ENCODE assay signal across 20 cellular contexts in genomic region chr20:42652261-42652660, GRCh38.
DNase-seq lines count a peak whose midpoint lies in the region; ATAC-seq and TF ChIP-seq lines count a peak whose summit lies in the region.
"Had no signal": no experiment of that assay in that cellular context is flagged by ENCODE, and none has a peak within 500 bp of the region (broad histone marks: within the 10 kb centered on the region; RNA-seq: fewer than 3 reads in every experiment).

No MANE protein-coding gene starts in this region.

- TF ChIP-seq CTCF in esophagus muscularis mucosa (IDR thresholded peaks at IDR 0.05): no peak

- in situ Hi-C loops in HAP-1 (cut with MboI; ENCODE audit: low sequenced_read_pairs): no loop called here

- DNase-seq in Karpas-422 (no peak), esophagus muscularis mucosa (ENCODE audit: extremely low spot score) (peak; percentile 37), kidney tubule cell (ENCODE audit: low spot score) (peak; percentile 22), sciatic nerve (ENCODE audit: low spot score) (no peak), Ammon's horn (ENCODE audit: low spot score) (no peak), UCSD-AML1 (lab: John Stamatoyannopoulos, UW; ENCODE audit: unreplicated experiment) (no peak), HAP-1 (ENCODE audit: low spot score in 2 of 2) (no peak)
- DNase-seq: ACHN; AML-193; CD8-positive, alpha-beta T cell; DMS 273 treated with DMSO at 0.1 percent for 48 hours; DMS53; DND-41; EL; HCEC 1CT; IMR-90 had no signal

- H4K20me1 ChIP-seq in Karpas-422 (ENCODE audit: insufficient read depth, low read depth, low read length): no peaks in the 10 kb centered on the region
- H4K20me1 ChIP-seq: BLaER1 had no signal

- no peak overlapping the region for H3K9ac ChIP-seq in Karpas-422 (ENCODE audit: low read length)
- H3K9ac ChIP-seq: BLaER1 had no signal

- peaks cover 45% of the 10 kb centered on the region for H3K4me1 ChIP-seq in Karpas-422 (ENCODE audit: low read length)
- H3K4me1 ChIP-seq in esophagus muscularis mucosa: no peaks in the 10 kb centered on the region
- no peaks in the 10 kb centered on the region for H3K4me1 ChIP-seq in HAP-1

- H3K36me3 ChIP-seq in Karpas-422 (ENCODE audit: insufficient read depth, low read length) (no peaks in the 10 kb centered on the region; the same call in 1 of the 2 replicates), esophagus muscularis mucosa (no peaks in the 10 kb centered on the region), HAP-1 (replicated peaks) (no peaks in the 10 kb centered on the region)
- H3K36me3 ChIP-seq: BLaER1 had no signal

- no peaks in the 10 kb centered on the region for H3K27me3 ChIP-seq in Karpas-422 (ENCODE audit: low read length)
- no peaks in the 10 kb centered on the region for H3K27me3 ChIP-seq in esophagus muscularis mucosa
- H3K27me3 ChIP-seq in HAP-1 (ENCODE audit: low read depth): no peaks in the 10 kb centered on the region
- H3K27me3 ChIP-seq: BLaER1 had no signal

- no peaks in the 10 kb centered on the region for H3K9me2 ChIP-seq in Karpas-422 (replicated peaks; ENCODE audit: insufficient read depth, low read length)

- TF ChIP-seq POLR2A in esophagus muscularis mucosa (IDR thresholded peaks at IDR 0.05; ENCODE audit: low read depth): no peak

- ATAC-seq in sciatic nerve: peak; percentile 44
- no peak for ATAC-seq in HG03378 (IDR thresholded peaks at IDR 0.05; ENCODE audit: unreplicated experiment)
- ATAC-seq: CD8-positive, alpha-beta T cell; GM12878; K562 had no signal

- H3K27ac ChIP-seq in Karpas-422 (ENCODE audit: low read length) (peak overlapping the region; percentile 14; the same call in 1 of the 2 replicates), esophagus muscularis mucosa (replicated peaks in 1 of 4) (no peak overlapping the region)
- H3K27ac ChIP-seq: BLaER1 had no signal

- H3K9me3 ChIP-seq in Karpas-422 (ENCODE audit: low read length) (no peaks in the 10 kb centered on the region; the same call in 1 of the 2 replicates), esophagus muscularis mucosa (no peaks in the 10 kb centered on the region), HAP-1 (0 out of 2 replicates have a peak, but pooled peaks cover 3% of the 10 kb centered on the region)
- H3K9me3 ChIP-seq: BLaER1 had no signal

- H2AFZ ChIP-seq in Karpas-422 (ENCODE audit: low read length): no peak overlapping the region

- H3K4me3 ChIP-seq in Karpas-422 (ENCODE audit: low read length) (no peak overlapping the region), esophagus muscularis mucosa (no peak overlapping the region), HAP-1 (no peak overlapping the region)
- H3K4me3 ChIP-seq: BLaER1, GM12878, K562 had no signal

- no peak for TF ChIP-seq EP300 in esophagus muscularis mucosa (IDR thresholded peaks at IDR 0.05)

- no peaks in the 10 kb centered on the region for H3K79me2 ChIP-seq in Karpas-422 (ENCODE audit: low read length)

- intact Hi-C loops in esophagus muscularis mucosa (cut with DNase I): no loop called here
- intact Hi-C loops in sciatic nerve (cut with DNase I): no loop called here

- WGBS in esophagus muscularis mucosa: 77% methylated on average over 2 of the region's 2 CpGs

- no peak overlapping the region for H3K4me2 ChIP-seq in Karpas-422 (ENCODE audit: low read depth, low read length, poor library complexity, severe bottlenecking)
- H3K4me2 ChIP-seq: BLaER1 had no signal

Comparison
In these comparisons a context has a peak if more than half of its experiments do, and no peak if none do; other contexts are left out.
1. DNase-seq: peak in esophagus muscularis mucosa (single experiment) and kidney tubule cell (single experiment); none in Karpas-422 (single experiment), sciatic nerve (single experiment), Ammon's horn (single experiment), UCSD-AML1 (single experiment) and HAP-1 (0 of 2).